Comparison of ENCODE assay signal across 24 cellular contexts in the genomic region with DNA sequence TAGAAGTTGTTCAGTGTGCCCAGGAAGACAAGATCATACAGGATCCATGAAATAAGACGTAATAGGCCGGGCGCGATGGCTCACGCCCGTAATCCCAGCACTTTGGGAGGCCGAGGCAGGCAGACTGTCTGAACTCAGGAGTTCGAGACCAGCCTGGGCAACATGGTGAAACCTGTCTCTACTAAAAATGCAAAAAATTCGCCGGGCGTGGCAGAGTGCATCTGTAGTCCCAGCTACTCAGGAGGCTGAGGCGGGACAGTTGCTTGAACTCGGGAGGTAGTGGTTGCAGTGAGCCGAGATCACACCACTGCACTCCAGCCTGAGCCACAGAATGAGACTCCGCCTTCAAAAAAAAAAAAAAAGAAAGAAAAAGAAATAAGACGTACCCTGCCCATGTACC. TPM values are rescaled to one million over a fixed set of nuclear protein-coding genes. Genes with fewer than 3 reads are reported as not detected.
"Had no signal": no experiment of that assay in that cellular context is flagged by ENCODE, and none has a peak within 500 bp of the region (broad histone marks: within the 10 kb centered on the region; RNA-seq: fewer than 3 reads in every experiment).

No MANE protein-coding gene starts in this region.

- H3K36me3 Mint-ChIP-seq: memory B cell; naive thymus-derived CD4-positive, alpha-beta T cell; natural killer cell treated with Interleukin-12 subunit alpha and Interleukin-12 subunit beta and Interleukin-15 and Interleukin-18, amount 100 ng/mL, for 72 hours; stimulated activated naive B cell treated with anti-CD40 and anti-IgM and Interleukin-4, amounts not matched to agents 10 μg/mL and 1 μg/mL and 100 μg/mL, for 72 hours had no signal

- H3K4me2 ChIP-seq: hepatocyte had no signal

- DNase-seq: heart right ventricle; islet precursor cell; left ventricle myocardium inferior; midbrain; mucosa of descending colon; naive thymus-derived CD4-positive, alpha-beta T cell; psoas muscle; right lobe of liver; stimulated activated CD4-positive, alpha-beta T cell treated with anti-CD3 and anti-CD28 coated beads, Interleukin-12 subunit alpha, Interleukin-12 subunit beta, amount 100 ng/mL, for 4 hours; stimulated activated CD4-positive, alpha-beta T cell treated with anti-CD3 and anti-CD28 coated beads, Interleukin-15, amount 100 ng/mL, for 24 hours; stimulated activated CD4-positive, alpha-beta T cell treated with anti-CD3 and anti-CD28 coated beads, Interleukin-2, amount 100 ng/mL, for 24 hours; stimulated activated CD4-positive, alpha-beta T cell treated with anti-CD3 and anti-CD28 coated beads, Interleukin-4, amount 100 ng/mL, for 1 hour; stimulated activated naive B cell treated with anti-CD40 and anti-IgM and Interleukin-4, amounts not matched to agents 10 μg/mL and 1 μg/mL and 100 μg/mL, for 72 hours; stimulated activated naive CD8-positive, alpha-beta T cell treated with anti-CD3 and anti-CD28 coated beads, Interleukin-15, Interleukin-2, amounts not matched to agents 100 U/mL and 50 U/mL, for 24 hours; stomach; testis; thyroid gland; upper lobe of right lung had no signal

- H3K4me3 Mint-ChIP-seq: memory B cell; naive thymus-derived CD4-positive, alpha-beta T cell; natural killer cell treated with Interleukin-12 subunit alpha and Interleukin-12 subunit beta and Interleukin-15 and Interleukin-18, amount 100 ng/mL, for 72 hours; stimulated activated naive B cell treated with anti-CD40 and anti-IgM and Interleukin-4, amounts not matched to agents 10 μg/mL and 1 μg/mL and 100 μg/mL, for 72 hours had no signal

- H3K4me1 ChIP-seq: pancreas, psoas muscle, right lobe of liver, stomach, testis, thyroid gland, upper lobe of right lung had no signal

- H3K36me3 ChIP-seq: heart right ventricle, left ventricle myocardium inferior, pancreas, right lobe of liver, stomach, thyroid gland, upper lobe of right lung had no signal

- H3K9me3 ChIP-seq: heart right ventricle, left ventricle myocardium inferior, mucosa of descending colon, pancreas, psoas muscle, right lobe of liver, testis, thyroid gland, upper lobe of right lung had no signal

- H3K27me3 ChIP-seq: heart right ventricle, hepatocyte, pancreas, right lobe of liver, stomach, testis, thyroid gland, upper lobe of right lung had no signal

- H3K9me3 Mint-ChIP-seq: memory B cell; natural killer cell treated with Interleukin-12 subunit alpha and Interleukin-12 subunit beta and Interleukin-15 and Interleukin-18, amount 100 ng/mL, for 72 hours had no signal

- H3K4me3 ChIP-seq: heart right ventricle, hepatocyte, left ventricle myocardium inferior, mucosa of descending colon, pancreas, psoas muscle, right lobe of liver, skin epidermis, stomach, testis, thyroid gland, upper lobe of right lung had no signal

- H3K27ac Mint-ChIP-seq: memory B cell; naive thymus-derived CD4-positive, alpha-beta T cell; natural killer cell treated with Interleukin-12 subunit alpha and Interleukin-12 subunit beta and Interleukin-15 and Interleukin-18, amount 100 ng/mL, for 72 hours; stimulated activated naive B cell treated with anti-CD40 and anti-IgM and Interleukin-4, amounts not matched to agents 10 μg/mL and 1 μg/mL and 100 μg/mL, for 72 hours had no signal

- H3K27ac ChIP-seq: heart right ventricle, hepatocyte, left ventricle myocardium inferior, pancreas, psoas muscle, right lobe of liver, skin epidermis, stomach, testis, thyroid gland, upper lobe of right lung had no signal

RNA-seq across cellular contexts. Expression of a gene that starts 56.7 kb away (rescaled TPM):
- polyA plus RNA-seq: neural cell had no signal
